Comparison of ENCODE assay signal across 14 cellular contexts in genomic region chr17:2175294-2175628, GRCh38.
DNase-seq lines count a peak whose midpoint lies in the region; ATAC-seq, FAIRE-seq and TF ChIP-seq lines count a peak whose summit lies in the region.
"Had no signal": no experiment of that assay in that cellular context is flagged by ENCODE, and none has a peak within 500 bp of the region (broad histone marks: within the 10 kb centered on the region; RNA-seq: fewer than 3 reads in every experiment).

No MANE protein-coding gene starts in this region.

- peaks cover 47 to 56% of the 10 kb centered on the region in 2 donors for H3K36me3 Mint-ChIP-seq in stimulated activated naive B cell treated with anti-CD40 and anti-IgM and Interleukin-4, amounts not matched to agents 10 μg/mL and 1 μg/mL and 100 μg/mL, for 72 hours

- H3K9me2 ChIP-seq in Karpas-422 (replicated peaks; ENCODE audit: insufficient read depth, low read length) = no peaks in the 10 kb centered on the region

- peaks cover 44 to 88% (median 84%) of the 10 kb centered on the region in 11 experiments for H3K36me3 ChIP-seq in BLaER1 treated with 17β-estradiol and CSF1 and Interleukin-3, amounts not matched to agents 10 nM and 100 nM
- H3K36me3 ChIP-seq in kidney (ENCODE audit: control insufficient read depth in 1 of 2, insufficient read depth in 2 of 2, low read length in 2 of 2) (no peaks in the 10 kb centered on the region), Karpas-422 (ENCODE audit: insufficient read depth, low read length) (no peaks in the 10 kb centered on the region)

- peak overlapping the region in 9 of 11 experiments; percentile 10 to 57 (median 43); a peak in 14 of 22 replicates for H3K4me2 ChIP-seq in BLaER1 treated with 17β-estradiol and CSF1 and Interleukin-3, amounts not matched to agents 10 nM and 100 nM
- H3K4me2 ChIP-seq in Karpas-422 (ENCODE audit: low read depth, low read length, poor library complexity, severe bottlenecking) = no peak overlapping the region
- H3K4me2 ChIP-seq: KMS-11 had no signal

- no peak for FAIRE-seq in kidney (lab: Jason Lieb, UNC)

- no peak overlapping the region for H3K27ac Mint-ChIP-seq in stimulated activated naive B cell treated with anti-CD40 and anti-IgM and Interleukin-4, amounts not matched to agents 10 μg/mL and 1 μg/mL and 100 μg/mL, for 72 hours
- H3K27ac Mint-ChIP-seq: CD8-positive, alpha-beta T cell had no signal

- DNase-seq in kidney (no peak), Karpas-422 (no peak), SHP77 treated with DMSO at 0.1 percent for 48 hours (lab: John Stamatoyannopoulos, UW) (no peak)
- no peak for DNase-seq in stimulated activated naive B cell treated with anti-CD40 and anti-IgM and Interleukin-4, amounts not matched to agents 10 μg/mL and 1 μg/mL and 100 μg/mL, for 72 hours
- DNase-seq: CD8-positive, alpha-beta T cell; cortex of kidney; NCI-H2107; stimulated activated naive CD4-positive, alpha-beta T cell treated with Interleukin-2 at 50 U/mL for 16 hours had no signal

- intact Hi-C loops in kidney (cut with DNase I) = no loop called here

- H3K79me2 ChIP-seq in Karpas-422 (ENCODE audit: low read length) = no peaks in the 10 kb centered on the region

- no peaks in the 10 kb centered on the region for H3K27me3 ChIP-seq in BLaER1 treated with 17β-estradiol and CSF1 and Interleukin-3, amounts not matched to agents 10 nM and 100 nM
- H3K27me3 ChIP-seq in Karpas-422 (ENCODE audit: low read length) = no peaks in the 10 kb centered on the region

- peaks cover 0 to 35% (median 4%) of the 10 kb centered on the region in 11 experiments; a peak in 7 of 22 replicates for H4K20me1 ChIP-seq in BLaER1 treated with 17β-estradiol and CSF1 and Interleukin-3, amounts not matched to agents 10 nM and 100 nM
- no peaks in the 10 kb centered on the region for H4K20me1 ChIP-seq in Karpas-422 (ENCODE audit: insufficient read depth, low read depth, low read length)

- peak overlapping the region in 1 of 11 experiments; percentile 14; a peak in 1 of 22 replicates for H3K27ac ChIP-seq in BLaER1 treated with 17β-estradiol and CSF1 and Interleukin-3, amounts not matched to agents 10 nM and 100 nM
- peak overlapping the region; percentile 7 for H3K27ac ChIP-seq in angular gyrus (ENCODE audit: low read depth, low read length)
- H3K27ac ChIP-seq in kidney (ENCODE audit: low read depth in 2 of 2, low read length in 2 of 2) = peak overlapping the region; percentile 67 to 83
- H3K27ac ChIP-seq in skin epidermis = peak overlapping the region in 16 of 21 experiments; percentile 3 to 82 (median 65)
- H3K27ac ChIP-seq in Karpas-422 (ENCODE audit: low read length) = no peak overlapping the region
- H3K27ac ChIP-seq: KMS-11 had no signal

- H3K4me3 ChIP-seq in BLaER1 treated with 17β-estradiol and CSF1 and Interleukin-3, amounts not matched to agents 10 nM and 100 nM = no peak overlapping the region
- no peak overlapping the region for H3K4me3 ChIP-seq in kidney (ENCODE audit: low read length in 2 of 2)
- H3K4me3 ChIP-seq in skin epidermis = no peak overlapping the region
- H3K4me3 ChIP-seq in Karpas-422 (ENCODE audit: low read length) = no peak overlapping the region

- no peaks in the 10 kb centered on the region for H3K27me3 Mint-ChIP-seq in stimulated activated naive B cell treated with anti-CD40 and anti-IgM and Interleukin-4, amounts not matched to agents 10 μg/mL and 1 μg/mL and 100 μg/mL, for 72 hours

- H3K9me3 ChIP-seq in BLaER1 treated with 17β-estradiol and CSF1 and Interleukin-3, amounts not matched to agents 10 nM and 100 nM (replicated peaks in 1 of 11) = no peaks in the 10 kb centered on the region
- H3K9me3 ChIP-seq in kidney (ENCODE audit: control insufficient read depth in 1 of 2, low read length in 2 of 2) (no peaks in the 10 kb centered on the region), Karpas-422 (ENCODE audit: low read length) (no peaks in the 10 kb centered on the region)

- no peak overlapping the region for H3K9ac ChIP-seq in BLaER1 treated with 17β-estradiol and CSF1 and Interleukin-3, amounts not matched to agents 10 nM and 100 nM
- H3K9ac ChIP-seq in kidney (ENCODE audit: low read length in 2 of 2) (no peak overlapping the region), Karpas-422 (ENCODE audit: low read length) (no peak overlapping the region)
- H3K9ac ChIP-seq: KMS-11 had no signal

- TF ChIP-seq CTCF in kidney (IDR thresholded peaks at IDR 0.05; ENCODE audit: borderline replicate concordance, extremely low read depth, insufficient read depth) = no peak

- H2AFZ ChIP-seq in Karpas-422 (ENCODE audit: low read length) = no peak overlapping the region

- no peak overlapping the region for H3K4me3 Mint-ChIP-seq in stimulated activated naive B cell treated with anti-CD40 and anti-IgM and Interleukin-4, amounts not matched to agents 10 μg/mL and 1 μg/mL and 100 μg/mL, for 72 hours
- H3K4me3 Mint-ChIP-seq: CD8-positive, alpha-beta T cell had no signal

- peaks cover 27 to 61% (median 39%) of the 10 kb centered on the region in 10 experiments for H3K4me1 ChIP-seq in BLaER1 treated with 17β-estradiol and CSF1 and Interleukin-3, amounts not matched to agents 10 nM and 100 nM
- H3K4me1 ChIP-seq in kidney (ENCODE audit: control insufficient read depth in 1 of 2, insufficient read depth in 1 of 2, low read depth in 1 of 2, low read length in 2 of 2) (peaks cover 47 to 69% of the 10 kb centered on the region in 2 donors), Karpas-422 (ENCODE audit: low read length) (no peaks in the 10 kb centered on the region)

- peaks cover 0 to 2% of the 10 kb centered on the region in 2 donors for H3K4me1 Mint-ChIP-seq in stimulated activated naive B cell treated with anti-CD40 and anti-IgM and Interleukin-4, amounts not matched to agents 10 μg/mL and 1 μg/mL and 100 μg/mL, for 72 hours

- no peaks in the 10 kb centered on the region for H3K9me3 Mint-ChIP-seq in stimulated activated naive B cell treated with anti-CD40 and anti-IgM and Interleukin-4, amounts not matched to agents 10 μg/mL and 1 μg/mL and 100 μg/mL, for 72 hours
- H3K9me3 Mint-ChIP-seq: CD8-positive, alpha-beta T cell had no signal

- no peak for ATAC-seq in GM21367 (IDR thresholded peaks at IDR 0.05; ENCODE audit: unreplicated experiment)
- ATAC-seq in stimulated activated naive B cell treated with anti-CD40 and anti-IgM and Interleukin-4, amounts not matched to agents 10 μg/mL and 1 μg/mL and 100 μg/mL, for 72 hours (replicated peaks) = no peak
- ATAC-seq: CD8-positive, alpha-beta T cell; Panc1 had no signal
